ENCODE assay signal across 31 cellular contexts in the genomic region with DNA sequence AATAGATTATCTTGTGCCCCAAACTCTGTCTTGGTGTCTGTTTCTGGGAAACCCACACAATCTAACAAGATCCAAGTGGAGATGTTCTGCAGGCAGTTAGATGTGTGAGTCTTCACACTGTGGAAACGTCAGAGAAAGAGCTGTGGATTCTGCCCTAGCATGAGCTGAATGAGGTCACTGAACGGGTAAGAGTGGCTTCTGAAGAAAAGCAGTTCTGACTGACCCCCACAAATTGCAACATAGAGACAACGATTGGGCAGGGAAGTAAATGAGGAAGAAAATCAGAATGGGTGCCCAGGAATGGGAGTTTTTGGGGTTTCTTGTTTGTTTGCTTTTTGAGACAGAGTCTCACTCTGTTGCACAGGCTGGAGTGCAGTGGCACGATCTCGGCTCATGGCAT. TPM values are rescaled to one million over a fixed set of nuclear protein-coding genes. Genes with fewer than 3 reads are reported as not detected.
DNase-seq lines count a peak whose midpoint lies in the region; ATAC-seq, FAIRE-seq and TF ChIP-seq lines count a peak whose summit lies in the region.
"Had no signal": no experiment of that assay in that cellular context is flagged by ENCODE, and none has a peak within 500 bp of the region (broad histone marks: within the 10 kb centered on the region; RNA-seq: fewer than 3 reads in every experiment).

No MANE protein-coding gene starts in this region.

- TF ChIP-seq RAD21 in HepG2 (CRISPR knock-in tag; IDR thresholded peaks at IDR 0.05) = no peak

- POLR2A ChIA-PET in HepG2 (lab: Yijun Ruan, JAX) = interaction anchor here (0.9 to 2.6 kb wide), 2 partner anchors 13 to 19 kb away, joined by 3 to 21 read pairs; partner anchors contain the start of gene RPL37A

- H3K27ac ChIP-seq in left ventricle myocardium inferior (replicated peaks) (no peak overlapping the region), HepG2 (ENCODE audit: extremely low read length, insufficient read depth, low read length) (no peak overlapping the region)
- H3K27ac ChIP-seq: A549, cardiac muscle cell, pancreas, Peyer's patch, transverse colon had no signal

- no peak overlapping the region for H3K4me3 ChIP-seq in left ventricle myocardium inferior
- H3K4me3 ChIP-seq in HepG2 (replicated peaks in 1 of 3; ENCODE audit: insufficient read depth in 1 of 3, low read depth in 2 of 3, low read length in 3 of 3) = no peak overlapping the region
- H3K4me3 ChIP-seq: A549, cardiac muscle cell, esophagus squamous epithelium, HAP-1, pancreas, Peyer's patch, spleen, transverse colon had no signal

- CTCF ChIA-PET in HepG2 (lab: Yijun Ruan, JAX; ENCODE audit: low intra/inter-chr PET ratio, low total read pairs) = no interaction called here

- no peak overlapping the region for H3K4me2 ChIP-seq in HepG2 (ENCODE audit: low read depth, low read length)
- H3K4me2 ChIP-seq: A549 had no signal

- no TSS peak for BruUV-seq in HepG2 (replicated peaks; lab: Mats Ljungman, UMichigan)

- no peak for TF ChIP-seq EP300 in HepG2 (IDR thresholded peaks at IDR 0.05; ENCODE audit: low read depth in 2 of 2, low read length in 2 of 2)
- no peak for TF ChIP-seq EP300 in HepG2 (CRISPR knock-in tag; IDR thresholded peaks at IDR 0.05; ENCODE audit: borderline replicate concordance)

- intact Hi-C loops in left ventricle myocardium superior (cut with micrococcal nuclease) (no loop called here), left ventricle myocardium inferior (cut with micrococcal nuclease) (no loop called here), HepG2 (cut with micrococcal nuclease; ENCODE audit: unreplicated experiment) (no loop called here)

- H3K27me3 ChIP-seq in left ventricle myocardium inferior (ENCODE audit: low read depth) (no peaks in the 10 kb centered on the region), HepG2 (ENCODE audit: control insufficient read depth in 1 of 2, insufficient read depth in 2 of 2, low read length in 2 of 2) (no peaks in the 10 kb centered on the region)
- H3K27me3 ChIP-seq: cardiac muscle cell, esophagus squamous epithelium, pancreas, Peyer's patch, spleen, transverse colon had no signal

- ATAC-seq in left ventricle myocardium superior (peak; percentile 38), HepG2 (peak; percentile 24; the same call in 2 of the 3 replicates), left lobe of liver (no peak)
- ATAC-seq: activated CD8-positive, alpha-beta T cell treated with anti-CD3 and anti-CD28 coated beads, Interleukin-2, amount 10 ng/mL, durations not matched to agents 7 days and 5 days; left colon; natural killer cell had no signal

- FAIRE-seq in HepG2 (lab: Jason Lieb, UNC) = no peak
- FAIRE-seq: A549, GM18507, pancreas had no signal

- no peaks in the 10 kb centered on the region for H4K20me1 ChIP-seq in HepG2 (ENCODE audit: insufficient read depth, low read length)

- no peak for DNase-seq in left ventricle myocardium superior
- no peak for DNase-seq in left ventricle myocardium inferior
- DNase-seq in SKM-1 (lab: John Stamatoyannopoulos, UW; ENCODE audit: unreplicated experiment) = peak; percentile 87
- no peak for DNase-seq in HepG2 (ENCODE audit: low spot score)
- no peak for DNase-seq in AG08396 (ENCODE audit: low spot score)
- DNase-seq in COLO668 (lab: John Stamatoyannopoulos, UW; ENCODE audit: unreplicated experiment) = no peak
- DNase-seq in left lobe of liver (ENCODE audit: low spot score) = no peak
- no peak for DNase-seq in hippocampal formation (lab: John Stamatoyannopoulos, UW)
- DNase-seq: activated CD8-positive, alpha-beta T cell treated with anti-CD3 and anti-CD28 coated beads, Interleukin-2, amount 10 ng/mL, durations not matched to agents 7 days and 5 days; activated naive CD8-positive, alpha-beta T cell treated with anti-CD3 and anti-CD28 coated beads for 36 hours; aorta; cortex of kidney; endodermal cell; esophagus squamous epithelium; foreskin melanocyte; KBM-7; left colon; MM.1S; natural killer cell; NCI-H446 treated with DMSO at 0.1 percent for 48 hours; NCI-H82; pancreas; Peyer's patch; retina; spleen; T-helper 2 cell; transverse colon had no signal

- TF ChIP-seq CTCF in left ventricle myocardium inferior (IDR thresholded peaks at IDR 0.05; ENCODE audit: borderline replicate concordance) (no peak), HepG2 (CRISPR knock-in tag; IDR thresholded peaks at IDR 0.05) (no peak)

- H3K4me1 ChIP-seq in left ventricle myocardium inferior (no peaks in the 10 kb centered on the region), HepG2 (ENCODE audit: insufficient read depth, low read length) (no peaks in the 10 kb centered on the region; the same call in 1 of the 2 replicates)
- H3K4me1 ChIP-seq: HAP-1, pancreas, Peyer's patch, transverse colon had no signal

- H3K9me3 ChIP-seq in left ventricle myocardium inferior (replicated peaks) (no peaks in the 10 kb centered on the region), HepG2 (ENCODE audit: low read length) (no peaks in the 10 kb centered on the region)
- H3K9me3 ChIP-seq: A549, esophagus squamous epithelium, HAP-1, pancreas, Peyer's patch, spleen, transverse colon had no signal

- H3K9ac ChIP-seq in HepG2 (ENCODE audit: insufficient read depth, low read depth, low read length) = no peak overlapping the region

- 40% methylated on average over 5 of the region's 5 CpGs for WGBS in HepG2 (ENCODE audit: low lambda C conversion rate)

- TF ChIP-seq POLR2A in HepG2 (IDR thresholded peaks at IDR 0.05; ENCODE audit: insufficient read depth in 1 of 2, low read depth in 2 of 2, low read length in 2 of 2) = no peak

- in situ Hi-C loops in HepG2 (cut with HindIII; ENCODE audit: extremely low pct_ligation_motif_present, low pct_unique_long_range_greater_than_20kb) = no loop called here

- no peak overlapping the region for H2AFZ ChIP-seq in HepG2 (ENCODE audit: low read length)

- H3K79me2 ChIP-seq in HepG2 (ENCODE audit: insufficient read depth, low read length) = no peaks in the 10 kb centered on the region

- H3K36me3 ChIP-seq in left ventricle myocardium inferior (peaks cover 26% of the 10 kb centered on the region), HepG2 (replicated peaks in 1 of 2; ENCODE audit: control insufficient read depth in 1 of 2, insufficient read depth in 2 of 2, low read length in 2 of 2) (peaks cover 0 to 6% of the 10 kb centered on the region in 2 experiments; a peak in 1 of 5 replicates)
- H3K36me3 ChIP-seq: HAP-1 had no signal

TF ChIP-seq in HepG2, 621 proteins besides CTCF, POLR2A, EP300 and RAD21:
- no peak for TF ChIP-seq FOXK1 (CRISPR knock-in tag; IDR thresholded peaks at IDR 0.05; ENCODE audit: borderline replicate concordance, low read depth)

RNA-seq across cellular contexts. Expression of gene RPL37A, which starts 12.9 kb away (rescaled TPM):
- total RNA-seq in left ventricle myocardium superior (1,901 TPM), left ventricle myocardium inferior (1,816 TPM), HepG2 (2016; rRNA removed; fragmentation: Illumina TruSeq; extraction: Trizol) (6,902 and 7,071 TPM in 2 replicates), left lobe of liver (825 TPM)
- 11,484 and 12,287 TPM in 2 replicates for total RNA-seq in HepG2 (2016; cell fraction: cytosol; rRNA removed; fragmentation: Illumina TruSeq; extraction: Trizol; ENCODE audit: low read depth)
- 6,918 and 7,424 TPM in 2 replicates for total RNA-seq in HepG2 (2016; cell fraction: insoluble cytoplasmic fraction; rRNA removed; fragmentation: Illumina TruSeq; extraction: Trizol)
- total RNA-seq in HepG2 (2016; cell fraction: membrane; rRNA removed; fragmentation: Illumina TruSeq; extraction: Trizol) = 16,795 and 17,457 TPM in 2 replicates
- total RNA-seq in HepG2 (2016; cell fraction: nucleus; rRNA removed; fragmentation: Illumina TruSeq; extraction: Trizol) = 2,427 and 2,707 TPM in 2 replicates
- 7,317 and 7,910 TPM in 2 replicates for polyA plus RNA-seq in HepG2 (2011; rRNA removed)
- 3,435 and 3,576 TPM in 2 replicates for polyA plus RNA-seq in HepG2 (2011; cell fraction: cytosol; rRNA removed)
- 934 and 1,174 TPM in 2 replicates for polyA plus RNA-seq in HepG2 (2011; cell fraction: nucleus; rRNA removed)
- polyA plus RNA-seq in HepG2 (2012) = 7,692 and 8,090 TPM in 2 replicates
- 11,969 and 13,234 TPM in 2 replicates for polyA plus RNA-seq in HepG2 (2016; cell fraction: cytosol; fragmentation: Illumina TruSeq; extraction: Trizol; ENCODE audit: low read depth)
- polyA plus RNA-seq in HepG2 (2016; cell fraction: insoluble cytoplasmic fraction; fragmentation: Illumina TruSeq; extraction: Trizol; ENCODE audit: low read depth) = 6,005 and 6,067 TPM in 2 replicates
- polyA plus RNA-seq in HepG2 (2016; cell fraction: membrane; fragmentation: Illumina TruSeq; extraction: Trizol; ENCODE audit: low read depth) = 14,650 and 14,956 TPM in 2 replicates
- polyA plus RNA-seq in HepG2 (2016; cell fraction: nucleus; fragmentation: Illumina TruSeq; extraction: Trizol; ENCODE audit: insufficient read depth, low read depth) = 4,147 and 4,271 TPM in 2 replicates
- 537 and 682 TPM in 2 replicates for polyA minus RNA-seq in HepG2 (2011; rRNA and poly(A)+ RNA removed; ENCODE audit: low replicate concordance)
- 1,971 TPM in 2 replicates for polyA minus RNA-seq in HepG2 (2011; cell fraction: cytosol; rRNA and poly(A)+ RNA removed)
- 601 and 721 TPM in 2 replicates for polyA minus RNA-seq in HepG2 (2011; cell fraction: nucleus; rRNA and poly(A)+ RNA removed)
